ENCODE assay signal across 1 cellular context in genomic region chr22:41512421-41513194, GRCh38.
TF ChIP-seq lines count a peak whose summit lies in the region.

No MANE protein-coding gene starts in this region.

TF ChIP-seq in HEK293T, 16 proteins besides CTCF, POLR2A, EP300 and RAD21 (continued from another document):
- TF ChIP-seq, protein P1, sequence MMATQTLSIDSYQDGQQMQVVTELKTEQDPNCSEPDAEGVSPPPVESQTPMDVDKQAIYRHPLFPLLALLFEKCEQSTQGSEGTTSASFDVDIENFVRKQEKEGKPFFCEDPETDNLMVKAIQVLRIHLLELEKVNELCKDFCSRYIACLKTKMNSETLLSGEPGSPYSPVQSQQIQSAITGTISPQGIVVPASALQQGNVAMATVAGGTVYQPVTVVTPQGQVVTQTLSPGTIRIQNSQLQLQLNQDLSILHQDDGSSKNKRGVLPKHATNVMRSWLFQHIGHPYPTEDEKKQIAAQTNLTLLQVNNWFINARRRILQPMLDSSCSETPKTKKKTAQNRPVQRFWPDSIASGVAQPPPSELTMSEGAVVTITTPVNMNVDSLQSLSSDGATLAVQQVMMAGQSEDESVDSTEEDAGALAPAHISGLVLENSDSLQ (IDR thresholded peaks at IDR 0.05), result no peak
- TF ChIP-seq HDGF (IDR thresholded peaks at IDR 0.05; ENCODE audit: borderline replicate concordance) (no peak), CTBP1 (IDR thresholded peaks at IDR 0.05; ENCODE audit: borderline replicate concordance) (no peak), BHLHE40 (IDR thresholded peaks at IDR 0.05; ENCODE audit: borderline replicate concordance) (no peak)
